ENCODE assay signal across 22 cellular contexts in the genomic region with DNA sequence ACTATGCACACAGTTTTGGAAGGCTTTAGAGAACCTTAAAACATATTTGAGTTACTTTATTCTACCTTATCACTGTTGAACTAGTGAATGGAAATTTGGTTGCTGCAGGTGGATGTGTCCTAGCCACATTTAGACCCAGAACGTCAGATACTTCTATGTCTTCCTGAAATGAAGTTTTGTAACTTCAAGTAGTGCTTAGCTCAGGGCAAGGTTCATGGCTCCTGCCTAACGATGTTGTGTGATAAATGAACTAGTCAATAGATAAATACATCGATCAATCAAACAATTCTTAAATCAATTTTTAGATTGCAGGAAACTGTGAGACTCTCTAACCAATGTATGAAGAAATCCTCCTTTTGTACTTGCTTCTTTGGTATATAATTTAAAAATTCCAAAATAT. TPM values are rescaled to one million over a fixed set of nuclear protein-coding genes. Genes with fewer than 3 reads are reported as not detected.
"Had no signal": no experiment of that assay in that cellular context is flagged by ENCODE, and none has a peak within 500 bp of the region (broad histone marks: within the 10 kb centered on the region; RNA-seq: fewer than 3 reads in every experiment).

No MANE protein-coding gene starts in this region.

- H3K4me2 ChIP-seq: SK-N-SH had no signal

- H3K9ac ChIP-seq: SK-N-SH had no signal

- H3K9me3 ChIP-seq: SK-N-SH had no signal

- FAIRE-seq: HTR-8/SVneo had no signal

- DNase-seq: Kasumi-1, KG1, MM.1S, NCI-H1092 treated with DMSO at 0.1 percent for 48 hours, NCI-H1436, NCI-H187, NCI-H2029, NCI-H2081 treated with DMSO at 0.1 percent for 48 hours, NCI-H2171, NCI-H226, NCI-H446, NCI-H510A, NCI-H524 treated with DMSO at 0.1 percent for 48 hours, NCI-H69, NCI-H774, SHP77, SK-N-SH had no signal

- H3K9me2 ChIP-seq: SK-N-SH had no signal

- H3K27ac ChIP-seq: HL-60, RWPE1 had no signal

RNA-seq across cellular contexts. Expression of gene TM4SF4, which starts 37.2 kb away (rescaled TPM):
- total RNA-seq: M059J, SK-MEL-5 had no signal
